In the genomic region with DNA sequence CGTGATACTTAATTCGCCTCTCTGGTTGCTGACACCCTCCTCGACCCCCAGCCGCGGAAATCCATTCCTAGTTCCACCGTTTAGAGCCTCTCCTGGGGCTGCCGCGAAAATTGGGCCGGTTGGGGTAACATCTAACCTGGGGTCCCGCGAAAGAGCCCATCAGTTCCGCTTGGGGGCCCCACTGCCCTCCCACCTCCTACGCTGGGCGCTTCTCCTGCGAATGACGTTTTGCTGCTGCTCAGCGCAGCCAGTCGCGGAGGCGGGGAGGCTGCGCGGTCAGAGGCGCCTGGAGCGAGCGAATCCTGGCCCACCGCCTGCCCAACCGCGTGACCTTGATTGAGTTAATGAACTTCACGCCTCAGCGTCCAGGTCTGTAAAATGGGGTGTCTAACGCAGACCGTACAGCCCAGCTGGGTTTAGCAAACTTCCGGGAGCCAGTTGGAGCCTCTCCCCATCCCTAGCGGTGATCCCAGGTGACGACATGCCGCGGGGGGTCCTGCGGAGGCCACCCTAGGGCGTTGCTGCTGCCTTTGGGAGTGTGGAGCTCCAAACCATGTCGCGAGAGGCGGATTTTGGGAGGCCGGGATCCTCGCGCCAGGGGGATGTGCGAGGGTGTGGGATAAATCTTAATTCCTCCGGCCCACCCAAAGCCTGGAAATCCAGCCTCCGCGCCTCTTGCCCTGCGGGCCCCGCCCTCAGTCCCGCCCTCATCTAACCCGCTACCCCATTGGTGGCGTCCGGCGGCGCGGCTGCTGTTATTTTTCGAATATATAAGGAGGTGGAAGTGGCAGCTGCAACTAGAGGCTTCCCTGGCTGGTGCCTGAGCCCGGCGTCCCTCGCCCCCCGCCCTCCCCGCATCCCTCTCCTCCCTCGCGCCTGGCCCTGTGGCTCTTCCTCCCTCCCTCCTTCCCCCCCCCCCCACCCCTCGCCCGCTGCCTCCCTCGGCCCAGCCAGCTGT, we compare ENCODE assay signal across 8 cellular contexts. TPM values are rescaled to one million over a fixed set of nuclear protein-coding genes. Genes with fewer than 3 reads are reported as not detected.
DNase-seq lines count a peak whose midpoint lies in the region; ATAC-seq and TF ChIP-seq lines count a peak whose summit lies in the region.

A gene (plus strand): TSS at position 800 of the 958 bp plus-strand sequence. CDS start 222 bp downstream, outside the sequence.

- H3K9me3 ChIP-seq in Karpas-422 (ENCODE audit: low read length): no peaks in the 10 kb centered on the region
- no peaks in the 10 kb centered on the region for H3K9me3 ChIP-seq in Peyer's patch
- H3K9me3 ChIP-seq in esophagus muscularis mucosa: no peaks in the 10 kb centered on the region

- H3K4me1 ChIP-seq in Karpas-422 (ENCODE audit: low read length): peaks cover 44% of the 10 kb centered on the region
- peaks cover 16 to 43% (median 36%) of the 10 kb centered on the region in 4 donors for H3K4me1 ChIP-seq in Peyer's patch
- H3K4me1 ChIP-seq in esophagus muscularis mucosa: peaks cover 15 to 57% (median 56%) of the 10 kb centered on the region in 4 donors

- H3K27me3 ChIP-seq in Karpas-422 (ENCODE audit: low read length): no peaks in the 10 kb centered on the region
- H3K27me3 ChIP-seq in Peyer's patch: no peaks in the 10 kb centered on the region
- H3K27me3 ChIP-seq in esophagus muscularis mucosa: no peaks in the 10 kb centered on the region

- H3K36me3 ChIP-seq in Karpas-422 (ENCODE audit: insufficient read depth, low read length) (no peaks in the 10 kb centered on the region), Peyer's patch (peaks cover 0 to 6% (median 0%) of the 10 kb centered on the region in 3 donors), esophagus muscularis mucosa (peaks cover under 1 to 30% (median 15%) of the 10 kb centered on the region in 4 donors)

- H3K4me2 ChIP-seq in Karpas-422 (ENCODE audit: low read depth, low read length, poor library complexity, severe bottlenecking): peak within 1 kb of the TSS; percentile 89

- H3K27ac Mint-ChIP-seq in stimulated activated effector memory CD8-positive, alpha-beta T cell treated with anti-CD3 and anti-CD28 coated beads, Interleukin-12 subunit alpha, Interleukin-12 subunit beta, amount 100 ng/mL, for 72 hours: peak within 1 kb of the TSS; percentile 98

- peaks cover 13% of the 10 kb centered on the region for H3K79me2 ChIP-seq in Karpas-422 (ENCODE audit: low read length)

- TF ChIP-seq CTCF in Peyer's patch (IDR thresholded peaks at IDR 0.05) (peak; percentile 51 to 78 (median 70)), esophagus muscularis mucosa (IDR thresholded peaks at IDR 0.05) (peak; percentile 45 to 55 (median 46))

- no peak for TF ChIP-seq EP300 in esophagus muscularis mucosa (IDR thresholded peaks at IDR 0.05)

- DNase-seq in DMS79 (lab: John Stamatoyannopoulos, UW) (peak; percentile 84), Karpas-422 (peak; percentile 96), Peyer's patch (peak; percentile 95 to 98 (median 95)), esophagus muscularis mucosa (ENCODE audit: extremely low spot score) (peak; percentile 99), myocyte (ENCODE audit: low read depth) (peak; percentile 98)
- peak; percentile 84 for DNase-seq in activated T-cell treated with anti-CD3 and anti-CD28 coated beads, Interleukin-2, amount 50 U/mL, for 4 hours
- peak; percentile 75 to 92 for DNase-seq in stimulated activated effector memory CD8-positive, alpha-beta T cell treated with anti-CD3 and anti-CD28 coated beads, Interleukin-12 subunit alpha, Interleukin-12 subunit beta, amount 100 ng/mL, for 72 hours (ENCODE audit: low spot score in 2 of 2)

- peaks cover 5% of the 10 kb centered on the region for H3K36me3 Mint-ChIP-seq in activated T-cell treated with anti-CD3 and anti-CD28 coated beads, Interleukin-2, amount 50 U/mL, for 4 hours (ENCODE audit: insufficient read depth)
- H3K36me3 Mint-ChIP-seq in stimulated activated effector memory CD8-positive, alpha-beta T cell treated with anti-CD3 and anti-CD28 coated beads, Interleukin-12 subunit alpha, Interleukin-12 subunit beta, amount 100 ng/mL, for 72 hours: peaks cover 37% of the 10 kb centered on the region

- H3K9ac ChIP-seq in Karpas-422 (ENCODE audit: low read length): peak within 1 kb of the TSS; percentile 81

- H3K4me1 Mint-ChIP-seq in activated T-cell treated with anti-CD3 and anti-CD28 coated beads, Interleukin-2, amount 50 U/mL, for 4 hours (ENCODE audit: low read depth): peaks cover 50% of the 10 kb centered on the region
- H3K4me1 Mint-ChIP-seq in stimulated activated effector memory CD8-positive, alpha-beta T cell treated with anti-CD3 and anti-CD28 coated beads, Interleukin-12 subunit alpha, Interleukin-12 subunit beta, amount 100 ng/mL, for 72 hours: peaks cover 48% of the 10 kb centered on the region

- peak within 1 kb of the TSS; percentile 61 for H3K27ac ChIP-seq in Karpas-422 (ENCODE audit: low read length)
- H3K27ac ChIP-seq in Peyer's patch: peak within 1 kb of the TSS; percentile 96 to 97 (median 96)
- peak within 1 kb of the TSS; percentile 95 to 99 (median 98) for H3K27ac ChIP-seq in esophagus muscularis mucosa (replicated peaks in 1 of 4)

- H2AFZ ChIP-seq in Karpas-422 (ENCODE audit: low read length): peak within 1 kb of the TSS; percentile 99

- intact Hi-C loops in esophagus muscularis mucosa (cut with DNase I): no loop called here

- WGBS in esophagus muscularis mucosa: under 1% methylated on average over 38 of the region's 69 CpGs

- TF ChIP-seq POLR2A in Peyer's patch (IDR thresholded peaks at IDR 0.05) (peak; percentile 22 to 54), esophagus muscularis mucosa (IDR thresholded peaks at IDR 0.05; ENCODE audit: low read depth) (peak; percentile 13)

- H3K9me3 Mint-ChIP-seq in activated T-cell treated with anti-CD3 and anti-CD28 coated beads, Interleukin-2, amount 50 U/mL, for 4 hours: no peaks in the 10 kb centered on the region
- H3K9me3 Mint-ChIP-seq in stimulated activated effector memory CD8-positive, alpha-beta T cell treated with anti-CD3 and anti-CD28 coated beads, Interleukin-12 subunit alpha, Interleukin-12 subunit beta, amount 100 ng/mL, for 72 hours: no peaks in the 10 kb centered on the region

- H3K27me3 Mint-ChIP-seq in activated T-cell treated with anti-CD3 and anti-CD28 coated beads, Interleukin-2, amount 50 U/mL, for 4 hours (ENCODE audit: low read depth): no peaks in the 10 kb centered on the region

- peak; percentile 57 for ATAC-seq in GM21825 (IDR thresholded peaks at IDR 0.05; ENCODE audit: unreplicated experiment)
- peak; percentile 86 to 87 for ATAC-seq in activated T-cell treated with anti-CD3 and anti-CD28 coated beads, Interleukin-2, amount 50 U/mL, for 4 hours
- ATAC-seq in stimulated activated effector memory CD8-positive, alpha-beta T cell treated with anti-CD3 and anti-CD28 coated beads, Interleukin-12 subunit alpha, Interleukin-12 subunit beta, amount 100 ng/mL, for 72 hours: peak; percentile 89

- peak within 1 kb of the TSS; percentile 90 for H3K4me3 Mint-ChIP-seq in activated T-cell treated with anti-CD3 and anti-CD28 coated beads, Interleukin-2, amount 50 U/mL, for 4 hours
- peak within 1 kb of the TSS; percentile 99 for H3K4me3 Mint-ChIP-seq in stimulated activated effector memory CD8-positive, alpha-beta T cell treated with anti-CD3 and anti-CD28 coated beads, Interleukin-12 subunit alpha, Interleukin-12 subunit beta, amount 100 ng/mL, for 72 hours

- H3K4me3 ChIP-seq in Karpas-422 (ENCODE audit: low read length) (peak within 1 kb of the TSS; percentile 78), Peyer's patch (peak within 1 kb of the TSS; percentile 52 to 85 (median 74)), esophagus muscularis mucosa (peak within 1 kb of the TSS; percentile 63 to 81 (median 66))

- H3K9me2 ChIP-seq in Karpas-422 (replicated peaks; ENCODE audit: insufficient read depth, low read length): no peaks in the 10 kb centered on the region

- H4K20me1 ChIP-seq in Karpas-422 (ENCODE audit: insufficient read depth, low read depth, low read length): no peaks in the 10 kb centered on the region

RNA-seq across cellular contexts. Expression of the gene that starts here (rescaled TPM):
- 11.7 and 15.3 TPM in 2 replicates for total RNA-seq in Karpas-422 (2014; rRNA removed; shearing (Covaris generic); ENCODE audit: low replicate concordance)
- total RNA-seq in Peyer's patch (100 to 1,000 TPM in 1 of 4 donors, 10 to 100 TPM in 3; 14.2 to 202 (median 34.1) TPM), esophagus muscularis mucosa (10 to 100 TPM; 29.9 to 43.1 (median 35.6) TPM), myocyte (127 and 211 TPM in 2 replicates)
- total RNA-seq in activated T-cell treated with anti-CD3 and anti-CD28 coated beads, Interleukin-2, amount 50 U/mL, for 4 hours: 10 to 100 TPM; 32.8 to 40.8 (median 34.7) TPM
- polyA plus RNA-seq in myocyte (2012): 84.8 TPM

Comparison
In these comparisons a context has a peak if more than half of its experiments do, and no peak if none do; other contexts are left out.
1. Peak in every context shown above with its lines: DNase-seq, ATAC-seq, H3K4me3 ChIP-seq and H3K27ac ChIP-seq.